ENCODE assay signal across 9 cellular contexts in the genomic region with DNA sequence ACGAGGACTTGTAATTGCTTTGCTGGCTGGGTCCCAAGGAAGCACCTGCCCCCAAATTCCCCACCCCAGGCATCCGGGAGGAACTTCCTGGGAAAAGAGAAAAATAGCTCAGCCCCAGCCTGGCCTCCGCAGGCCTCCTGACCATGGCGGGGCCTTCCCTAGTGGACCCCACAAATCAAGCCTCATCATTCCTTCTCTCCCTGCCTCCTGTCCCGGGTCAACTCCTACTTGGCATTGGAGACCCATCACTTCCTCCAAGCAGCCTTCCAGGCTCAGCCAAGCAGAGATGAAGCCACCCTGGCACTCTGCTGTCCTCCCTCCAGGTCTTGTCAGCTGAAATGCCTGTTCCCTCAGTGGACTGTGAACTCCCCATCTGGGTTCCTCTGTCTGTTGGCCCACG. TPM values are rescaled to one million over a fixed set of nuclear protein-coding genes. Genes with fewer than 3 reads are reported as not detected.
"Had no signal": no experiment of that assay in that cellular context is flagged by ENCODE, and none has a peak within 500 bp of the region (broad histone marks: within the 10 kb centered on the region; RNA-seq: fewer than 3 reads in every experiment).

No MANE protein-coding gene starts in this region.

- H3K27ac Mint-ChIP-seq: H9 had no signal

- H3K4me3 ChIP-seq: GM23248, K562 had no signal

- H3K4me3 Mint-ChIP-seq: H9 had no signal

- FAIRE-seq: H54, HTR-8/SVneo, K562 had no signal

- DNase-seq: GM23248, GOT3, H9, HCEC 1CT, IMR-90 had no signal

- H3K9ac ChIP-seq: GM23248 had no signal

- ATAC-seq: K562 had no signal

- H3K27ac ChIP-seq: GM23248 had no signal

- H2AFZ ChIP-seq: GM23248 had no signal

RNA-seq across cellular contexts. Expression of gene AJAP1, which starts 38.0 kb away (rescaled TPM):
- total RNA-seq: HT-29, K562 had no signal
- polyA plus RNA-seq: K562 had no signal
